In the genomic region with DNA sequence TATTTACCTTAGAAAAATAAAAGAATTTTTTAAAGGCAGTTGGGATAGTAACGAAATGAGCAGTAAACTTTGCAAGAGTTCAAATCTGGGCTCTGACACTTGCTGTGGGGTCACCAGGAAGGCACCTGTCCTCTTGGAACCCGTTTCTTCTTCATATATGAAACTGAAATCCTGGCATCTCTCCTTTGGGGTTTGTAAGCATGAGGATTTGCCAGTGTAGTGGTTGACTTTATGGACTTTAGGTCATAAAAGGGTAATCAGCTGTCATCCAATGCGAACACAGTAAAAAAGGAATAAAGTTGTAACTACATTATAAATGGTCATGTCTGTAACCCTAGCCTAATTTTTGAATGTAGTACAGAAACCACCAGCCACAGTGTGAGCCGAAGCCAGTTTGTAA, we compare ENCODE assay signal across 8 cellular contexts. TPM values are rescaled to one million over a fixed set of nuclear protein-coding genes. Genes with fewer than 3 reads are reported as not detected.
DNase-seq lines count a peak whose midpoint lies in the region; ATAC-seq and TF ChIP-seq lines count a peak whose summit lies in the region.

No MANE protein-coding gene starts in this region.

- peaks cover 14% of the 10 kb centered on the region for H3K79me1 ChIP-seq in trophoblast cell (ENCODE audit: low read length)

- no peaks in the 10 kb centered on the region for H3K9me3 ChIP-seq in PC-9 (ENCODE audit: insufficient read depth, low read depth)
- H3K9me3 ChIP-seq in esophagus (ENCODE audit: control insufficient read depth in 2 of 2, insufficient read depth in 1 of 2, low read depth in 1 of 2, low read length in 1 of 2), result no peaks in the 10 kb centered on the region
- H3K9me3 ChIP-seq in trophoblast cell (ENCODE audit: insufficient read depth, low read depth, low read length), result peaks cover 1% of the 10 kb centered on the region

- H3K4me1 ChIP-seq in PC-9 (replicated peaks; ENCODE audit: insufficient read depth) (peaks cover 39% of the 10 kb centered on the region), esophagus (ENCODE audit: control insufficient read depth in 2 of 2, insufficient read depth in 2 of 2, low read length in 1 of 2) (peaks cover 0 to 2% of the 10 kb centered on the region in 2 donors), trophoblast cell (ENCODE audit: control insufficient read depth in 1 of 2, insufficient read depth in 2 of 2, low read length in 2 of 2) (peaks cover 4 to 6% of the 10 kb centered on the region in 2 experiments)

- POLR2A ChIA-PET in PC-9 (lab: Charles Lee; ENCODE audit: unreplicated experiment), result no interaction called here

- H4K20me1 ChIP-seq in PC-9 (ENCODE audit: insufficient read depth), result peaks cover 55% of the 10 kb centered on the region

- peak overlapping the region; percentile 77; the same call in 1 of the 2 replicates for H2AFZ ChIP-seq in PC-9
- no peak overlapping the region for H2AFZ ChIP-seq in trophoblast cell (ENCODE audit: insufficient read depth, low read length, poor library complexity)

- H4K91ac ChIP-seq in trophoblast cell (ENCODE audit: low read depth, low read length), result no peak overlapping the region

- no peak overlapping the region for H2BK5ac ChIP-seq in trophoblast cell (ENCODE audit: low read depth, low read length, poor library complexity)

- no peak overlapping the region for H3K27ac ChIP-seq in PC-9
- H3K27ac ChIP-seq in esophagus (ENCODE audit: low read depth in 2 of 2, low read length in 1 of 2), result peak overlapping the region in 1 of 2 donors; percentile 41
- H3K27ac ChIP-seq in trophoblast cell (ENCODE audit: low read depth, low read length), result no peak overlapping the region

- H3K23ac ChIP-seq in trophoblast cell (ENCODE audit: low read length), result no peak overlapping the region

- intact Hi-C loops in PC-9 (cut with micrococcal nuclease; ENCODE audit: unreplicated experiment), result loop anchor here (5.0 kb wide), 1 partner anchor 48 kb away; no protein-coding TSS in a partner anchor

- H3F3A ChIP-seq in PC-9 (ENCODE audit: insufficient read depth, low read depth), result no peaks in the 10 kb centered on the region

- no peak overlapping the region for H3K18ac ChIP-seq in trophoblast cell (ENCODE audit: low read length)

- peak overlapping the region; percentile 55 for H3K9ac ChIP-seq in trophoblast cell (ENCODE audit: low read length)

- no peak overlapping the region for H2AK5ac ChIP-seq in trophoblast cell (ENCODE audit: low read length)

- BruUV-seq in PC-9 (replicated peaks; lab: Mats Ljungman, UMichigan), result TSS peak; percentile 49

- H2BK120ac ChIP-seq in trophoblast cell (ENCODE audit: insufficient read depth, low read length, poor library complexity), result no peak overlapping the region

- H2BK12ac ChIP-seq in trophoblast cell (ENCODE audit: low read length), result no peak overlapping the region

- H4K8ac ChIP-seq in trophoblast cell (ENCODE audit: low read depth, low read length), result no peak overlapping the region

- H3K36me3 ChIP-seq in PC-9 (ENCODE audit: low read depth) (no peaks in the 10 kb centered on the region), esophagus (ENCODE audit: control insufficient read depth in 2 of 2, insufficient read depth in 2 of 2, low read length in 1 of 2) (no peaks in the 10 kb centered on the region), trophoblast cell (ENCODE audit: control insufficient read depth in 1 of 2, insufficient read depth in 2 of 2, low read length in 2 of 2) (no peaks in the 10 kb centered on the region)

- H4K12ac ChIP-seq in trophoblast cell (ENCODE audit: low read depth, low read length), result no peak overlapping the region

- DNase-seq in ELR (ENCODE audit: low read depth) (peak; percentile 19), PC-9 (no peak), trophoblast cell (no peak), GM19240 (ENCODE audit: insufficient read length, low spot score) (no peak), foreskin melanocyte (no peak)
- DNase-seq in central memory CD4-positive, alpha-beta T cell, result no peak

- ATAC-seq in GM19035 (IDR thresholded peaks at IDR 0.05; ENCODE audit: unreplicated experiment), result no peak

- H3K79me2 ChIP-seq in PC-9 (ENCODE audit: low read depth) (peaks cover 67% of the 10 kb centered on the region), trophoblast cell (ENCODE audit: control insufficient read depth, insufficient read depth, low read length, poor library complexity) (peaks cover 19% of the 10 kb centered on the region)

- H3K4me2 ChIP-seq in PC-9, result peak overlapping the region; percentile 88
- H3K4me2 ChIP-seq in trophoblast cell (ENCODE audit: low read length), result peak overlapping the region; percentile 78

- H3K4ac ChIP-seq in trophoblast cell (ENCODE audit: low read depth, low read length), result peak overlapping the region; percentile 97

- peak overlapping the region; percentile 92 for H3K4me3 ChIP-seq in PC-9
- H3K4me3 ChIP-seq in esophagus (ENCODE audit: low read depth in 1 of 2, low read length in 2 of 2), result peak overlapping the region; percentile 89 to 98
- peak overlapping the region; percentile 96 for H3K4me3 ChIP-seq in trophoblast cell (ENCODE audit: low read depth, low read length)

- CTCF ChIA-PET in PC-9 (lab: Charles Lee), result interaction anchor here (1.0 kb wide), 1 partner anchor 120 kb away, joined by 3 read pairs; no protein-coding TSS in a partner anchor

- H3K27me3 ChIP-seq in PC-9 (ENCODE audit: insufficient read depth, low read depth), result no peaks in the 10 kb centered on the region
- H3K27me3 ChIP-seq in esophagus (ENCODE audit: control insufficient read depth in 1 of 2, insufficient read depth in 2 of 2, low read length in 2 of 2), result no peaks in the 10 kb centered on the region
- H3K27me3 ChIP-seq in trophoblast cell (ENCODE audit: insufficient read depth, low read length), result no peaks in the 10 kb centered on the region

- 9 to 11% methylated on average over 4 of the region's 4 CpGs for WGBS in esophagus, 2 donors
- WGBS in trophoblast cell (ENCODE audit: extremely low coverage, insufficient coverage, insufficient read length), result no CpG with 5 or more reads among the region's 4 CpGs

- no peak for TF ChIP-seq CTCF in PC-9 (conservative IDR thresholded peaks at IDR 0.05)

- H3K9me2 ChIP-seq in PC-9 (ENCODE audit: insufficient read depth), result no peaks in the 10 kb centered on the region

- no peak overlapping the region for H3K14ac ChIP-seq in trophoblast cell (ENCODE audit: low read length)

RNA-seq across cellular contexts. Expression of a gene that starts 1.3 kb away (rescaled TPM):
- 58.1 and 82.6 TPM in 2 replicates for total RNA-seq in PC-9 (2021)
- 10 to 100 TPM; 20.1 to 33.4 TPM for polyA plus RNA-seq in esophagus
- polyA plus RNA-seq in trophoblast cell (2013), result 40.0 and 40.9 TPM in 2 replicates
